ENCODE assay signal across 8 cellular contexts in genomic region chr1:39691383-39692151, GRCh38. TPM values are rescaled to one million over a fixed set of nuclear protein-coding genes. Genes with fewer than 3 reads are reported as not detected.
DNase-seq lines count a peak whose midpoint lies in the region; ATAC-seq lines count a peak whose summit lies in the region.

TSS of gene HPCAL4 (minus strand) at chr1:39691433. CDS start at chr1:39684603, 6,830 bp downstream.

- H3K27ac Mint-ChIP-seq in activated naive CD4-positive, alpha-beta T cell treated with anti-CD3 and anti-CD28 coated beads for 36 hours: no peak within 1 kb of the TSS

- in situ Hi-C loops in Caki2 (cut with HindIII; ENCODE audit: low pct_unique_long_range_greater_than_20kb, low sequenced_read_pairs): no loop called here

- H3K27ac ChIP-seq in SJSA1 (no peak within 1 kb of the TSS), subcutaneous abdominal adipose tissue (ENCODE audit: low read depth, low read length) (no peak within 1 kb of the TSS)

- H3K4me1 ChIP-seq in SJSA1 (replicated peaks) (peaks cover 16% of the 10 kb centered on the region), subcutaneous abdominal adipose tissue (ENCODE audit: control insufficient read depth in 5 of 5, insufficient read depth in 5 of 5, low read length in 5 of 5) (peaks cover 0 to 19% (median 18%) of the 10 kb centered on the region in 5 donors)

- H3K27me3 ChIP-seq in SJSA1 (replicated peaks) (peaks cover 69% of the 10 kb centered on the region), subcutaneous abdominal adipose tissue (ENCODE audit: control insufficient read depth in 5 of 5, insufficient read depth in 4 of 5, low read length in 5 of 5) (peaks cover 42 to 72% (median 58%) of the 10 kb centered on the region in 5 donors)

- peak within 1 kb of the TSS; percentile 71 for H3K4me3 Mint-ChIP-seq in activated naive CD4-positive, alpha-beta T cell treated with anti-CD3 and anti-CD28 coated beads for 36 hours

- peaks cover 48% of the 10 kb centered on the region for H3K4me1 Mint-ChIP-seq in activated naive CD4-positive, alpha-beta T cell treated with anti-CD3 and anti-CD28 coated beads for 36 hours (ENCODE audit: low read depth)

- no peaks in the 10 kb centered on the region for H3K9me3 Mint-ChIP-seq in activated naive CD4-positive, alpha-beta T cell treated with anti-CD3 and anti-CD28 coated beads for 36 hours

- peaks cover 9% of the 10 kb centered on the region for H3K27me3 Mint-ChIP-seq in activated naive CD4-positive, alpha-beta T cell treated with anti-CD3 and anti-CD28 coated beads for 36 hours (ENCODE audit: low read depth)

- no peaks in the 10 kb centered on the region for H3K36me3 Mint-ChIP-seq in activated naive CD4-positive, alpha-beta T cell treated with anti-CD3 and anti-CD28 coated beads for 36 hours (ENCODE audit: low read depth)

- peak; percentile 89 for ATAC-seq in GM21723 (IDR thresholded peaks at IDR 0.05; ENCODE audit: unreplicated experiment)

- intact Hi-C loops in activated naive CD4-positive, alpha-beta T cell treated with anti-CD3 and anti-CD28 coated beads for 36 hours (cut with micrococcal nuclease): loop anchor here (1.0 kb wide), 2 partner anchors 10 to 24 kb away; no protein-coding TSS in a partner anchor

- H3K4me3 ChIP-seq in SJSA1 (peak within 1 kb of the TSS; percentile 33), subcutaneous abdominal adipose tissue (ENCODE audit: low read depth in 1 of 5, low read length in 5 of 5) (peak within 1 kb of the TSS in 3 of 5 donors; percentile 26 to 32 (median 32))

- CTCF ChIA-PET in activated naive CD4-positive, alpha-beta T cell treated with anti-CD3 and anti-CD28 coated beads for 36 hours (lab: Charles Lee): interaction anchor here (0.6 to 1.2 kb wide), 2 partner anchors 19 to 31 kb away, joined by 3 read pairs; partner anchors contain the start of gene NT5C1A

- H3K36me3 ChIP-seq in SJSA1 (no peaks in the 10 kb centered on the region), subcutaneous abdominal adipose tissue (ENCODE audit: control insufficient read depth in 5 of 5, insufficient read depth in 5 of 5, low read length in 5 of 5) (no peaks in the 10 kb centered on the region)

- no peak within 1 kb of the TSS for H3K9ac ChIP-seq in subcutaneous abdominal adipose tissue (ENCODE audit: low read length in 5 of 5)

- DNase-seq in Caki2 (ENCODE audit: low read depth) (peak; percentile 83), M059J (ENCODE audit: low read depth) (peak; percentile 92), SJSA1 (ENCODE audit: low read depth in 1 of 2, low spot score in 2 of 2) (peak; percentile 74 to 89), germinal center (ENCODE audit: low spot score) (peak; percentile 82), nucleus accumbens (lab: John Stamatoyannopoulos, UW) (peak in 54 of 56 donors; percentile 27 to 96 (median 76))
- peak; percentile 87 for DNase-seq in activated naive CD4-positive, alpha-beta T cell treated with anti-CD3 and anti-CD28 coated beads for 36 hours

- H3K9me3 ChIP-seq in SJSA1 (replicated peaks) (no peaks in the 10 kb centered on the region), subcutaneous abdominal adipose tissue (ENCODE audit: control insufficient read depth in 5 of 5, low read length in 5 of 5) (no peaks in the 10 kb centered on the region)

RNA-seq across cellular contexts. Expression of gene HPCAL4, which starts in this region (rescaled TPM):
- total RNA-seq in Caki2 (2014; rRNA removed; shearing (Covaris generic); ENCODE audit: low replicate concordance): 0.03 TPM in 1 of 2 replicates, not detected in the other
- 1.0 and 1.1 TPM in 2 replicates for total RNA-seq in M059J (2014; rRNA removed; shearing (Covaris generic))
- 0.06 and 0.13 TPM in 2 replicates for total RNA-seq in SJSA1 (2014; rRNA removed; shearing (Covaris generic))
- total RNA-seq in activated naive CD4-positive, alpha-beta T cell treated with anti-CD3 and anti-CD28 coated beads for 36 hours: under 1 TPM; 0.43 to 0.52 TPM

Comparison
In these comparisons a context has a peak if more than half of its experiments do, and no peak if none do; other contexts are left out.
1. Peak in DNase-seq in Caki2; RNA of the gene not detected or under 1 TPM.
2. Peak in DNase-seq and H3K4me3 ChIP-seq in SJSA1; RNA of the gene not detected or under 1 TPM.
3. Peak in DNase-seq in activated naive CD4-positive, alpha-beta T cell treated with anti-CD3 and anti-CD28 coated beads for 36 hours; RNA of the gene not detected or under 1 TPM.